Comparison of ENCODE assay signal across 15 cellular contexts in genomic region chr2:177084607-177085006, GRCh38.
A peak's percentile ranks its signal among the peaks of the same experiment; 100 is the strongest.
DNase-seq lines count a peak whose midpoint lies in the region; ATAC-seq and TF ChIP-seq lines count a peak whose summit lies in the region.
"Had no signal": no experiment of that assay in that cellular context is flagged by ENCODE, and none has a peak within 500 bp of the region (broad histone marks: within the 10 kb centered on the region; RNA-seq: fewer than 3 reads in every experiment).

No MANE protein-coding gene starts in this region.

- no peak overlapping the region for H3K4me3 ChIP-seq in left ventricle myocardium inferior

- DNase-seq in left ventricle myocardium superior (no peak), left ventricle myocardium inferior (no peak), NOMO-1 (lab: John Stamatoyannopoulos, UW; ENCODE audit: unreplicated experiment in 2 of 2) (peak; percentile 39 to 76), left kidney (ENCODE audit: low read depth, low spot score) (peak; percentile 35), hippocampal formation (lab: John Stamatoyannopoulos, UW) (no peak)
- DNase-seq: C1 segment of cervical spinal cord; Calu3; CD4-positive, alpha-beta memory T cell; COR-L47; DMS53; DMS79 treated with DMSO at 0.1 percent for 48 hours; GF-D8; H7; HCEC 1CT had no signal

- no peak overlapping the region for H3K27ac ChIP-seq in left ventricle myocardium inferior (replicated peaks)

- no peaks in the 10 kb centered on the region for H3K36me3 ChIP-seq in left ventricle myocardium inferior

- intact Hi-C loops in left ventricle myocardium superior (cut with micrococcal nuclease) = no loop called here
- intact Hi-C loops in left ventricle myocardium inferior (cut with micrococcal nuclease) = no loop called here

- peak; percentile 38 for ATAC-seq in left ventricle myocardium superior
- no peak for ATAC-seq in GM21381 (IDR thresholded peaks at IDR 0.05; ENCODE audit: unreplicated experiment)

- peaks cover 6% of the 10 kb centered on the region for H3K4me1 ChIP-seq in left ventricle myocardium inferior

- no peaks in the 10 kb centered on the region for H3K9me3 ChIP-seq in left ventricle myocardium inferior (replicated peaks)

- no peak for TF ChIP-seq CTCF in left ventricle myocardium inferior (IDR thresholded peaks at IDR 0.05; ENCODE audit: borderline replicate concordance)

- H3K27me3 ChIP-seq in left ventricle myocardium inferior (ENCODE audit: low read depth) = peaks cover 32% of the 10 kb centered on the region

Comparison
In these comparisons a context has a peak if more than half of its experiments do, and no peak if none do; other contexts are left out.
1. DNase-seq: peak in NOMO-1 (2 of 2) and left kidney (single experiment); none in left ventricle myocardium superior (single experiment), left ventricle myocardium inferior (single experiment) and hippocampal formation (0 of 2).